18 cellular contexts compared by ENCODE assay signal in genomic region chr5:133794771-133795391, GRCh38.
"Had no signal": no experiment of that assay in that cellular context is flagged by ENCODE, and none has a peak within 500 bp of the region (broad histone marks: within the 10 kb centered on the region; RNA-seq: fewer than 3 reads in every experiment).

No MANE protein-coding gene starts in this region.

- H3K27me3 Mint-ChIP-seq: stimulated activated naive CD8-positive, alpha-beta T cell treated with anti-CD3 and anti-CD28 coated beads, Interleukin-15, amount 100 ng/mL, for 72 hours had no signal

- H3K9me3 Mint-ChIP-seq: activated naive CD4-positive, alpha-beta T cell treated with anti-CD3 and anti-CD28 coated beads for 36 hours; activated T-helper 2 cell treated with anti-CD3 and anti-CD28 coated beads, Interferon-gamma antibody, Interleukin-2, Interleukin-4, amounts not matched to agents 10 μg/mL and 5 μg/mL and 100 μg/mL, durations not matched to agents 14 hours and 24 hours and 36 hours; memory B cell; naive thymus-derived CD8-positive, alpha-beta T cell; stimulated activated naive CD8-positive, alpha-beta T cell treated with anti-CD3 and anti-CD28 coated beads, Interleukin-15, amount 100 ng/mL, for 72 hours had no signal

- H3K4me3 Mint-ChIP-seq: activated CD8-positive, alpha-beta memory T cell treated with anti-CD3 and anti-CD28 coated beads, Interleukin-2, amount 10 ng/mL, durations not matched to agents 7 days and 5 days; activated naive CD4-positive, alpha-beta T cell treated with anti-CD3 and anti-CD28 coated beads for 36 hours; memory B cell; naive thymus-derived CD8-positive, alpha-beta T cell; stimulated activated naive CD8-positive, alpha-beta T cell treated with anti-CD3 and anti-CD28 coated beads, Interleukin-15, amount 100 ng/mL, for 72 hours had no signal

- H2AFZ ChIP-seq: hepatocyte had no signal

- H3K4me3 ChIP-seq: ascending aorta, breast epithelium, dorsolateral prefrontal cortex, hepatocyte, mucosa of descending colon had no signal

- H3K4me1 ChIP-seq: breast epithelium had no signal

- H3K27ac ChIP-seq: ascending aorta, breast epithelium, dorsolateral prefrontal cortex, hepatocyte, neutrophil had no signal

- H3K79me2 ChIP-seq: hepatocyte had no signal

- H3K27me3 ChIP-seq: ascending aorta, breast epithelium, dorsolateral prefrontal cortex, hepatocyte, neutrophil had no signal

- H3K27ac Mint-ChIP-seq: activated CD8-positive, alpha-beta memory T cell treated with anti-CD3 and anti-CD28 coated beads, Interleukin-2, amount 10 ng/mL, durations not matched to agents 7 days and 5 days; activated naive CD4-positive, alpha-beta T cell treated with anti-CD3 and anti-CD28 coated beads for 36 hours; activated T-helper 2 cell treated with anti-CD3 and anti-CD28 coated beads, Interferon-gamma antibody, Interleukin-2, Interleukin-4, amounts not matched to agents 10 μg/mL and 5 μg/mL and 100 μg/mL, durations not matched to agents 14 hours and 24 hours and 36 hours; memory B cell; naive thymus-derived CD8-positive, alpha-beta T cell; stimulated activated naive CD8-positive, alpha-beta T cell treated with anti-CD3 and anti-CD28 coated beads, Interleukin-15, amount 100 ng/mL, for 72 hours had no signal

- DNase-seq: activated CD4-positive, alpha-beta T cell treated with anti-CD3 and anti-CD28 coated beads, Interleukin-2, amount 50 U/mL, for 4 hours; activated CD4-positive, CD25-positive, alpha-beta regulatory T cell treated with anti-CD3 and anti-CD28 coated beads, Interleukin-2, amount 50 U/mL, for 72 hours; activated CD8-positive, alpha-beta memory T cell treated with anti-CD3 and anti-CD28 coated beads, Interleukin-2, amount 10 ng/mL, durations not matched to agents 7 days and 5 days; activated naive CD4-positive, alpha-beta T cell treated with anti-CD3 and anti-CD28 coated beads for 36 hours; activated T-cell treated with anti-CD3 and anti-CD28 coated beads, Interleukin-2, amount 50 U/mL, for 1 hour; dorsolateral prefrontal cortex; left ventricle myocardium superior; mucosa of descending colon; naive thymus-derived CD8-positive, alpha-beta T cell; stimulated activated CD4-positive, alpha-beta T cell treated with anti-CD3 and anti-CD28 coated beads, Interleukin-1b, Interleukin-23, amount 100 ng/mL, for 48 hours; stimulated activated naive CD8-positive, alpha-beta T cell treated with anti-CD3 and anti-CD28 coated beads, Interleukin-15, amount 100 ng/mL, for 72 hours; T1000 had no signal

- H3K4me2 ChIP-seq: hepatocyte had no signal

- ATAC-seq: activated CD8-positive, alpha-beta memory T cell treated with anti-CD3 and anti-CD28 coated beads, Interleukin-2, amount 10 ng/mL, durations not matched to agents 7 days and 5 days; left ventricle myocardium superior; mucosa of descending colon; naive thymus-derived CD8-positive, alpha-beta T cell; stimulated activated naive CD8-positive, alpha-beta T cell treated with anti-CD3 and anti-CD28 coated beads, Interleukin-15, amount 100 ng/mL, for 72 hours had no signal

- H3K36me3 Mint-ChIP-seq: activated CD8-positive, alpha-beta memory T cell treated with anti-CD3 and anti-CD28 coated beads, Interleukin-2, amount 10 ng/mL, durations not matched to agents 7 days and 5 days; memory B cell; naive thymus-derived CD8-positive, alpha-beta T cell had no signal

- H3K9me3 ChIP-seq: ascending aorta, breast epithelium, mucosa of descending colon, neutrophil had no signal

- H3K4me1 Mint-ChIP-seq: activated CD8-positive, alpha-beta memory T cell treated with anti-CD3 and anti-CD28 coated beads, Interleukin-2, amount 10 ng/mL, durations not matched to agents 7 days and 5 days; memory B cell had no signal

- H3K36me3 ChIP-seq: ascending aorta, breast epithelium, neutrophil had no signal
